ENCODE assay signal across 12 cellular contexts in the genomic region with DNA sequence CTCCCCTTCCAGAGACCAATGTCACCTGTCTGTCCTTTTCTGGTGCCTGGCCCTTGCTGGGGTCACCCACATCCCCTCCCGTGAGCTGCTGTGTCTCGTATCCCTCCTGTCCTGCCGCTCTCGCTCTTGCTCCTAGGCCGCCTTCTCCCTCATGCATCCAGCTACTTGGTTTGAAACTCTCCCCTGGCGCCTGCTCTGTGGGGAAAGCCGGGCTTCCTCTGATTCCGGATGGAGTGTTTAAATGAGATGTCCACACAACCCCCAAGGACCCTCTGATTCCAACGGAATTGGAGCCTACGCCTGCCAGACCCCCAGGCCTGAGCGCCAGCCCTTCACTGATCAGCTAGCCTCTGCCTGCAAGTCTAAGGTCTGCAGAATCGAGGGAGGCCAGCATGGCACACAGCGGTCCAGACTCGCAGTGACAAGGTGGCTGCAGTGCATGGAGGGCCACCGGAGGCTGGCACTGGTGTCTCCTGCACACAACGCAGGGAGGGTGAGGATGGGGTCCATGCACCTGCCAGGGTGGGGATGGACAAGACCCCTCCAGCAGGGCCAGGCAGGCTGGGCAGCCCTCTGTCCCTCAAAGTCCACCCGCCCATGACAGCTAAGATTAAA. TPM values are rescaled to one million over a fixed set of nuclear protein-coding genes. Genes with fewer than 3 reads are reported as not detected.
DNase-seq lines count a peak whose midpoint lies in the region; ATAC-seq and TF ChIP-seq lines count a peak whose summit lies in the region.
"Had no signal": no experiment of that assay in that cellular context is flagged by ENCODE, and none has a peak within 500 bp of the region (broad histone marks: within the 10 kb centered on the region; RNA-seq: fewer than 3 reads in every experiment).

No MANE protein-coding gene starts in this region.

- no peaks in the 10 kb centered on the region for H4K20me1 ChIP-seq in IMR-90 (ENCODE audit: insufficient read depth, low read length)
- H4K20me1 ChIP-seq: BLaER1 had no signal

- DNase-seq in IMR-90 (no peak), left lobe of liver (ENCODE audit: low spot score) (peak; percentile 41), MG63 (no peak)
- DNase-seq in activated naive CD8-positive, alpha-beta T cell treated with anti-CD3 and anti-CD28 coated beads, Interleukin-2, amount 50 U/mL, for 24 hours: no peak
- DNase-seq: DND-41, glutamatergic neuron, NCI-H1048, SW 1271 had no signal

- TF ChIP-seq CTCF in IMR-90 (conservative IDR thresholded peaks at IDR 0.05; ENCODE audit: low read depth, low read length): no peak

- H3K27me3 ChIP-seq in IMR-90 (ENCODE audit: control insufficient read depth, insufficient read depth, low read length) (no peaks in the 10 kb centered on the region), MG63 (no peaks in the 10 kb centered on the region)
- H3K27me3 ChIP-seq: BLaER1 had no signal

- dilution Hi-C loops in IMR-90 (cut with HindIII; ENCODE audit: low sequenced_read_pairs, unreplicated experiment): no loop called here

- no peak overlapping the region for H3K14ac ChIP-seq in IMR-90 (replicated peaks; ENCODE audit: low read depth, low read length)

- peaks cover 82% of the 10 kb centered on the region for H3K4me1 Mint-ChIP-seq in activated naive CD8-positive, alpha-beta T cell treated with anti-CD3 and anti-CD28 coated beads, Interleukin-2, amount 50 U/mL, for 24 hours

- H2BK120ac ChIP-seq in IMR-90 (ENCODE audit: low read depth, low read length): no peak overlapping the region

- TF ChIP-seq POLR2A in IMR-90 (IDR thresholded peaks at IDR 0.05; ENCODE audit: low read depth, low read length): no peak

- H2AFZ ChIP-seq in IMR-90 (replicated peaks; ENCODE audit: low read length, poor library complexity): no peak overlapping the region

- WGBS in IMR-90 (ENCODE audit: extremely low coverage in 2 of 2, insufficient read length in 1 of 2), 2 experiments: 92% methylated on average over 6 of the region's 17 CpGs; no CpG with 5 or more reads in 1 of the 2 experiments

- H3K4me1 ChIP-seq in IMR-90 (ENCODE audit: control insufficient read depth, insufficient read depth, low read length): peaks cover 21% of the 10 kb centered on the region

- no peak overlapping the region for H3K4me3 Mint-ChIP-seq in activated naive CD8-positive, alpha-beta T cell treated with anti-CD3 and anti-CD28 coated beads, Interleukin-2, amount 50 U/mL, for 24 hours

- H3K23ac ChIP-seq in IMR-90 (ENCODE audit: low read depth, low read length): no peak overlapping the region

- H2BK5ac ChIP-seq in IMR-90 (ENCODE audit: low read depth, low read length, poor library complexity, severe bottlenecking): no peak overlapping the region

- H3K4me3 ChIP-seq in IMR-90 (ENCODE audit: insufficient read depth, low read depth, low read length) (no peak overlapping the region), skin epidermis (no peak overlapping the region), MG63 (no peak overlapping the region)
- H3K4me3 ChIP-seq: BLaER1 had no signal

- POLR2A ChIA-PET in IMR-90 (lab: Charles Lee; ENCODE audit: unreplicated experiment): no interaction called here

- no peaks in the 10 kb centered on the region for H3K9me3 ChIP-seq in IMR-90 (ENCODE audit: control insufficient read depth, insufficient read depth, low read length)
- H3K9me3 ChIP-seq in MG63: no peaks in the 10 kb centered on the region
- H3K9me3 ChIP-seq: BLaER1 had no signal

- no peaks in the 10 kb centered on the region for H3K36me3 Mint-ChIP-seq in activated naive CD8-positive, alpha-beta T cell treated with anti-CD3 and anti-CD28 coated beads, Interleukin-2, amount 50 U/mL, for 24 hours (ENCODE audit: low read depth)

- no peak overlapping the region for H2BK15ac ChIP-seq in IMR-90 (ENCODE audit: low read depth, low read length)

- no peaks in the 10 kb centered on the region for H3K36me3 ChIP-seq in IMR-90 (ENCODE audit: control insufficient read depth, insufficient read depth, low read length)
- no peaks in the 10 kb centered on the region; the same call in 1 of the 2 replicates for H3K36me3 ChIP-seq in MG63
- H3K36me3 ChIP-seq: BLaER1 had no signal

- in situ Hi-C loops in IMR-90 (cut with MboI; ENCODE audit: low sequenced_read_pairs): no loop called here

- CTCF ChIA-PET in IMR-90 (lab: Yijun Ruan, JAX): interaction anchor here (1.9 kb wide), 1 partner anchor 63 kb away, joined by 7 read pairs; no protein-coding TSS in a partner anchor

- intact Hi-C loops in IMR-90 (cut with micrococcal nuclease): no loop called here

- no peak overlapping the region for H3K18ac ChIP-seq in IMR-90 (ENCODE audit: low read depth, low read length)

- no peak overlapping the region for H2AK9ac ChIP-seq in IMR-90 (replicated peaks; ENCODE audit: low read depth, low read length, poor library complexity)

- BruUV-seq in IMR-90 (replicated peaks; lab: Mats Ljungman, UMichigan): no TSS peak

- H3K9me3 Mint-ChIP-seq in activated naive CD8-positive, alpha-beta T cell treated with anti-CD3 and anti-CD28 coated beads, Interleukin-2, amount 50 U/mL, for 24 hours: no peaks in the 10 kb centered on the region

- H3K9me1 ChIP-seq in IMR-90 (ENCODE audit: insufficient read depth, low read length): peaks cover 4% of the 10 kb centered on the region; the same call in 1 of the 2 replicates

- no peak for ATAC-seq in IMR-90 (ENCODE audit: low read depth)
- no peak for ATAC-seq in activated naive CD8-positive, alpha-beta T cell treated with anti-CD3 and anti-CD28 coated beads, Interleukin-2, amount 50 U/mL, for 24 hours
- ATAC-seq in left lobe of liver: no peak
- no peak for ATAC-seq in GM19452 (IDR thresholded peaks at IDR 0.05; ENCODE audit: unreplicated experiment)
- no peak for ATAC-seq in HG02759 (IDR thresholded peaks at IDR 0.05; ENCODE audit: unreplicated experiment)

- peak overlapping the region; percentile 50; the same call in 1 of the 2 replicates for H2AK5ac ChIP-seq in IMR-90 (ENCODE audit: low read depth, low read length)

- peaks cover 0 to 17% of the 10 kb centered on the region in 2 experiments; a peak in 3 of 4 replicates for H3K79me1 ChIP-seq in IMR-90 (ENCODE audit: low read depth in 1 of 2, low read length in 2 of 2)

- no peak overlapping the region for H4K5ac ChIP-seq in IMR-90 (ENCODE audit: low read depth, low read length)

- H3K27ac Mint-ChIP-seq in activated naive CD8-positive, alpha-beta T cell treated with anti-CD3 and anti-CD28 coated beads, Interleukin-2, amount 50 U/mL, for 24 hours: peak overlapping the region; percentile 69

- H3K56ac ChIP-seq in IMR-90 (ENCODE audit: extremely low read depth, insufficient read depth, low read length): no peak overlapping the region

- H4K91ac ChIP-seq in IMR-90 (ENCODE audit: insufficient read depth, low read depth, low read length): no peak overlapping the region

- no peak overlapping the region for H3K9ac ChIP-seq in IMR-90 (ENCODE audit: low read depth, low read length)
- H3K9ac ChIP-seq: BLaER1 had no signal

- no peak overlapping the region for H4K8ac ChIP-seq in IMR-90 (ENCODE audit: low read depth in 2 of 2, low read length in 2 of 2)

- H3K4ac ChIP-seq in IMR-90 (ENCODE audit: low read depth, low read length): no peak overlapping the region

- no peak for TF ChIP-seq RAD21 in IMR-90 (IDR thresholded peaks at IDR 0.05; ENCODE audit: low read length)

- no peak overlapping the region for H3K4me2 ChIP-seq in IMR-90 (ENCODE audit: low read depth, low read length)
- H3K4me2 ChIP-seq: BLaER1 had no signal

- peaks cover 3% of the 10 kb centered on the region for H3K27me3 Mint-ChIP-seq in activated naive CD8-positive, alpha-beta T cell treated with anti-CD3 and anti-CD28 coated beads, Interleukin-2, amount 50 U/mL, for 24 hours

- no peak overlapping the region for H2BK20ac ChIP-seq in IMR-90 (ENCODE audit: low read depth, low read length)

- no peak overlapping the region for H3K27ac ChIP-seq in IMR-90 (ENCODE audit: insufficient read depth, low read length)
- H3K27ac ChIP-seq in skin epidermis: peak overlapping the region in 19 of 21 experiments; percentile 1 to 97 (median 74)
- H3K27ac ChIP-seq: BLaER1 had no signal

TF ChIP-seq in IMR-90, 13 proteins besides CTCF, POLR2A, EP300 and RAD21:
- TF ChIP-seq RCOR1 (IDR thresholded peaks at IDR 0.05; ENCODE audit: insufficient replicate concordance, low read length): no peak

RNA-seq across cellular contexts. Expression of gene RFX2, which starts 47.2 kb away (rescaled TPM):
- total RNA-seq in IMR-90 (2012; rRNA removed) (2.2 and 2.5 TPM in 2 replicates), left lobe of liver (2.3 TPM)
- polyA plus RNA-seq in IMR-90 (2012; rRNA removed): 4.9 and 5.6 TPM in 2 replicates
- polyA plus RNA-seq in IMR-90 (2012; cell fraction: cytosol; rRNA removed): 3.9 and 6.2 TPM in 2 replicates
- 7.6 and 16.1 TPM in 2 replicates for polyA plus RNA-seq in IMR-90 (2012; cell fraction: nucleus; rRNA removed; ENCODE audit: low replicate concordance)
- total RNA-seq in MG63 (2014; rRNA removed; shearing (Covaris generic); ENCODE audit: low replicate concordance): 3.8 and 11.8 TPM in 2 replicates
